Comparison of ENCODE assay signal across 8 cellular contexts in the genomic region with DNA sequence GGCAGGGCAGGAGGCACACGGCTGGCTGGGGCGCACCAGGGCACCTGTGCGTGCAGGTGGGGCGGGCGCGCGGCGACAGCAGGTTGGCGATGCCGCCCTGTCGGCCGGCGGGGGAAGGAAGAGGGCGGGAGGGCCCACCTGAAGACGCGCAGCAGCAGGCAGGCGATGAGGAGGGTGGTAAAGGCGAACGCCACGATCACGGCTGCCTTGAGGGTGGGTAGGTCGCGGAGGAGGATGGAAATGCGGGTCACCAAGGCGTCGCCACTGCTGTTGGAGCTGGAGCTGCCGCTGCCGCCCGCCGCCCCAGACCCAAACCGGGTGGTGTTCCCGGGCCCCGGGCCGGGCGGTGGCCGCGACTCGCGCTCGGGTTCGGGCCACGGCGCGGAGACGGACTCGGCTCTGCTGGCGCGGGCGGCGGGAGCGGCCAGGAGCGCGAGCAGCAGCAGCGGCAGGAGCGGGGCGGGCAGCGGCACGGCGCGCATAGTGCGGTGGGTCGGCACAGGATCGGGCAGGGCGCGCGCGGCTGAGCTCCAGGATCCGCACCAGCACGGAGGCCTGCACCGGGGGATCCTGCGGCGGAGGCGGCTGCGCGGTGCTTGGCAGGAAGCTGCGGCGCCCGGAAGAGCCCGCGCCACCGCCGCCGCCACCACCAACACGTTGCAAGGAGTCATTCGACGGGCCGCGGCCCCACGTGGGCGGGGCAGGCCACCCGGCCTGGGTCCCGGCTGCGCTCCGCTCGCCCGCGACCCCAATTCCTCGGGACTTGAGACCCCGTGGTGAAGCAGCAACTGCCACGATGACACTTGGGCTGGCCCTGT. TPM values are rescaled to one million over a fixed set of nuclear protein-coding genes. Genes with fewer than 3 reads are reported as not detected.
A peak's percentile ranks its signal among the peaks of the same experiment; 100 is the strongest.
DNase-seq lines count a peak whose midpoint lies in the region; ATAC-seq and TF ChIP-seq lines count a peak whose summit lies in the region.

TSS of gene FAM174B (minus strand) at position 598 of the 818 bp plus-strand sequence.

- peak; percentile 69 for DNase-seq in Daoy (ENCODE audit: low read depth)
- peak; percentile 71 for DNase-seq in NCI-H2171 (lab: John Stamatoyannopoulos, UW)
- no peak for DNase-seq in right atrium auricular region (ENCODE audit: low spot score)
- DNase-seq in renal cortical epithelial cell (ENCODE audit: low read depth): no peak
- no peak for DNase-seq in hippocampal formation (lab: John Stamatoyannopoulos, UW)
- no peak for DNase-seq in cortex of kidney (lab: John Stamatoyannopoulos, UW)

- no peaks in the 10 kb centered on the region for H3K9me3 Mint-ChIP-seq in activated naive CD4-positive, alpha-beta T cell treated with anti-CD3 and anti-CD28 coated beads, Interleukin-2, amount 50 U/mL, for 24 hours

- ATAC-seq in GM21447 (IDR thresholded peaks at IDR 0.05; ENCODE audit: unreplicated experiment): peak; percentile 53

- H3K27me3 ChIP-seq in right atrium auricular region: no peaks in the 10 kb centered on the region

- no peaks in the 10 kb centered on the region for H3K36me3 ChIP-seq in right atrium auricular region

- peaks cover 0 to 23% of the 10 kb centered on the region in 2 donors for H3K4me1 ChIP-seq in right atrium auricular region

- H3K36me3 Mint-ChIP-seq in activated naive CD4-positive, alpha-beta T cell treated with anti-CD3 and anti-CD28 coated beads, Interleukin-2, amount 50 U/mL, for 24 hours: peaks cover 1% of the 10 kb centered on the region

- H3K4me3 Mint-ChIP-seq in activated naive CD4-positive, alpha-beta T cell treated with anti-CD3 and anti-CD28 coated beads, Interleukin-2, amount 50 U/mL, for 24 hours: peak within 1 kb of the TSS; percentile 81

- H3K27me3 Mint-ChIP-seq in activated naive CD4-positive, alpha-beta T cell treated with anti-CD3 and anti-CD28 coated beads, Interleukin-2, amount 50 U/mL, for 24 hours: peaks cover 30% of the 10 kb centered on the region

- peak within 1 kb of the TSS; percentile 47 to 58 for H3K4me3 ChIP-seq in right atrium auricular region

- H3K9me3 ChIP-seq in right atrium auricular region: no peaks in the 10 kb centered on the region

- no peak within 1 kb of the TSS for H3K27ac Mint-ChIP-seq in activated naive CD4-positive, alpha-beta T cell treated with anti-CD3 and anti-CD28 coated beads, Interleukin-2, amount 50 U/mL, for 24 hours

- H3K4me1 Mint-ChIP-seq in activated naive CD4-positive, alpha-beta T cell treated with anti-CD3 and anti-CD28 coated beads, Interleukin-2, amount 50 U/mL, for 24 hours: peaks cover 18% of the 10 kb centered on the region

- peak within 1 kb of the TSS; percentile 41 to 51 for H3K27ac ChIP-seq in right atrium auricular region

- no peak for TF ChIP-seq CTCF in right atrium auricular region (IDR thresholded peaks at IDR 0.05)

RNA-seq across cellular contexts. Expression of gene FAM174B, which starts in this region (rescaled TPM):
- total RNA-seq in Daoy (2014; rRNA removed; shearing (Covaris generic)): 3.4 and 7.9 TPM in 2 replicates
- total RNA-seq in right atrium auricular region (1 to 10 TPM; 6.2 to 7.1 TPM), renal cortical epithelial cell (8.7 and 11.9 TPM in 2 replicates)

Comparison
In these comparisons a context has a peak if more than half of its experiments do, and no peak if none do; other contexts are left out.
1. DNase-seq: peak in Daoy (single experiment) and NCI-H2171 (single experiment); none in right atrium auricular region (single experiment), renal cortical epithelial cell (single experiment), hippocampal formation (0 of 2) and cortex of kidney (single experiment).